Comparison of ENCODE assay signal across 1 cellular context in genomic region chr17:13986855-13987254, GRCh38.
TF ChIP-seq lines count a peak whose summit lies in the region.

No MANE protein-coding gene starts in this region.

TF ChIP-seq in GM23338, 12 proteins besides CTCF, POLR2A, EP300 and RAD21 (continued from another document):
- no peak for TF ChIP-seq ETS1 (IDR thresholded peaks at IDR 0.05)
- no peak for TF ChIP-seq REST (IDR thresholded peaks at IDR 0.05; ENCODE audit: unreplicated experiment)
- no peak for TF ChIP-seq JUNB (IDR thresholded peaks at IDR 0.05; ENCODE audit: unreplicated experiment)
- no peak for TF ChIP-seq ZNF331 (CRISPR knock-in tag; IDR thresholded peaks at IDR 0.05; ENCODE audit: low read depth)
- no peak for TF ChIP-seq POLR2AphosphoS5 (IDR thresholded peaks at IDR 0.05; ENCODE audit: low read depth)
- no peak for TF ChIP-seq EZH2 (IDR thresholded peaks at IDR 0.05; ENCODE audit: low read depth, unreplicated experiment)
- TF ChIP-seq CREB1 (CRISPR knock-in tag; IDR thresholded peaks at IDR 0.05; ENCODE audit: low read depth) = no peak
